ENCODE assay signal across 8 cellular contexts in genomic region chr9:135990468-135991429, GRCh38. TPM values are rescaled to one million over a fixed set of nuclear protein-coding genes. Genes with fewer than 3 reads are reported as not detected.
DNase-seq lines count a peak whose midpoint lies in the region; ATAC-seq, FAIRE-seq and TF ChIP-seq lines count a peak whose summit lies in the region.

No MANE protein-coding gene starts in this region.

- peaks cover 14% of the 10 kb centered on the region for H3K4me1 ChIP-seq in cardiac muscle cell (ENCODE audit: low read depth)
- H3K4me1 ChIP-seq in SJCRH30, result peaks cover 33% of the 10 kb centered on the region
- peaks cover 14% of the 10 kb centered on the region for H3K4me1 ChIP-seq in astrocyte (ENCODE audit: insufficient read depth, low read length)

- TF ChIP-seq CTCF in cardiac muscle cell (IDR thresholded peaks at IDR 0.05; ENCODE audit: low read depth, low read length) (no peak), astrocyte (IDR thresholded peaks at IDR 0.05; ENCODE audit: insufficient read depth, low read depth, low read length) (no peak)

- H3K27me3 Mint-ChIP-seq in astrocyte (ENCODE audit: low read depth, unreplicated experiment), result no peaks in the 10 kb centered on the region
- H3K27me3 Mint-ChIP-seq in stimulated activated memory B cell treated with anti-CD40 and anti-IgM and Interleukin-4, amounts not matched to agents 10 μg/mL and 1 μg/mL and 100 μg/mL, for 72 hours, result peaks cover 46% of the 10 kb centered on the region

- H4K20me1 ChIP-seq in astrocyte (ENCODE audit: insufficient read depth, low read length), result no peaks in the 10 kb centered on the region

- H3K9me3 Mint-ChIP-seq in astrocyte (ENCODE audit: unreplicated experiment), result no peaks in the 10 kb centered on the region
- peaks cover 3% of the 10 kb centered on the region for H3K9me3 Mint-ChIP-seq in stimulated activated memory B cell treated with anti-CD40 and anti-IgM and Interleukin-4, amounts not matched to agents 10 μg/mL and 1 μg/mL and 100 μg/mL, for 72 hours

- no peak for ATAC-seq in Right ventricle myocardium inferior
- ATAC-seq in stimulated activated memory B cell treated with anti-CD40 and anti-IgM and Interleukin-4, amounts not matched to agents 10 μg/mL and 1 μg/mL and 100 μg/mL, for 72 hours, result peak; percentile 47
- no peak for ATAC-seq in HG03521 (IDR thresholded peaks at IDR 0.05; ENCODE audit: unreplicated experiment)

- no peak overlapping the region for H3K4me2 ChIP-seq in astrocyte (ENCODE audit: low read length)

- peak; percentile 81 to 90 for DNase-seq in cardiac muscle cell (ENCODE audit: low read depth in 1 of 2, low spot score in 1 of 2)
- no peak for DNase-seq in Right ventricle myocardium inferior (ENCODE audit: missing footprints)
- peak; percentile 88 to 98 for DNase-seq in SJCRH30
- DNase-seq in astrocyte (ENCODE audit: low read depth), result peak; percentile 48
- DNase-seq in iPS-NIHi11 (ENCODE audit: low spot score), result peak; percentile 85
- no peak for DNase-seq in ureter (ENCODE audit: low spot score)

- no peak overlapping the region for H3K4me3 Mint-ChIP-seq in astrocyte (ENCODE audit: unreplicated experiment)
- H3K4me3 Mint-ChIP-seq in stimulated activated memory B cell treated with anti-CD40 and anti-IgM and Interleukin-4, amounts not matched to agents 10 μg/mL and 1 μg/mL and 100 μg/mL, for 72 hours, result no peak overlapping the region

- no peak overlapping the region for H3K4me3 ChIP-seq in cardiac muscle cell
- H3K4me3 ChIP-seq in SJCRH30, result no peak overlapping the region
- no peak overlapping the region for H3K4me3 ChIP-seq in astrocyte (ENCODE audit: insufficient read depth, low read depth, low read length)

- H3K9me3 ChIP-seq in cardiac muscle cell (ENCODE audit: low read depth), result no peaks in the 10 kb centered on the region
- no peaks in the 10 kb centered on the region for H3K9me3 ChIP-seq in SJCRH30 (replicated peaks)
- H3K9me3 ChIP-seq in astrocyte (ENCODE audit: insufficient read depth, low read depth, low read length), result no peaks in the 10 kb centered on the region

- H3K27ac ChIP-seq in cardiac muscle cell (no peak overlapping the region), SJCRH30 (no peak overlapping the region), astrocyte (ENCODE audit: low read depth, low read length) (no peak overlapping the region)

- no peaks in the 10 kb centered on the region for H3K4me1 Mint-ChIP-seq in astrocyte (ENCODE audit: low read depth, unreplicated experiment)
- H3K4me1 Mint-ChIP-seq in stimulated activated memory B cell treated with anti-CD40 and anti-IgM and Interleukin-4, amounts not matched to agents 10 μg/mL and 1 μg/mL and 100 μg/mL, for 72 hours, result peaks cover 24% of the 10 kb centered on the region

- intact Hi-C loops in Right ventricle myocardium inferior (cut with DNase I), result no loop called here

- no peaks in the 10 kb centered on the region for H3K79me2 ChIP-seq in astrocyte (ENCODE audit: insufficient read depth, low read length)

- no peak overlapping the region for H3K27ac Mint-ChIP-seq in astrocyte (ENCODE audit: unreplicated experiment)
- H3K27ac Mint-ChIP-seq in stimulated activated memory B cell treated with anti-CD40 and anti-IgM and Interleukin-4, amounts not matched to agents 10 μg/mL and 1 μg/mL and 100 μg/mL, for 72 hours, result no peak overlapping the region

- no peak overlapping the region for H3K9ac ChIP-seq in astrocyte (ENCODE audit: low read length)

- H3K27me3 ChIP-seq in cardiac muscle cell, result no peaks in the 10 kb centered on the region
- H3K27me3 ChIP-seq in SJCRH30, result peaks cover 37% of the 10 kb centered on the region
- peaks cover 2% of the 10 kb centered on the region for H3K27me3 ChIP-seq in astrocyte (ENCODE audit: insufficient read depth, low read length)

- no peak overlapping the region for H2AFZ ChIP-seq in astrocyte (ENCODE audit: low read depth, low read length)

- FAIRE-seq in astrocyte (lab: Jason Lieb, UNC), result no peak

- H3K36me3 ChIP-seq in cardiac muscle cell (no peaks in the 10 kb centered on the region), SJCRH30 (no peaks in the 10 kb centered on the region), astrocyte (ENCODE audit: insufficient read depth, low read length) (no peaks in the 10 kb centered on the region)

- no peaks in the 10 kb centered on the region for H3K36me3 Mint-ChIP-seq in astrocyte (ENCODE audit: low read depth, unreplicated experiment)
- H3K36me3 Mint-ChIP-seq in stimulated activated memory B cell treated with anti-CD40 and anti-IgM and Interleukin-4, amounts not matched to agents 10 μg/mL and 1 μg/mL and 100 μg/mL, for 72 hours, result no peaks in the 10 kb centered on the region

RNA-seq across cellular contexts. Expression of gene UBAC1, which starts 29.6 kb away (rescaled TPM):
- total RNA-seq in cardiac muscle cell (60.2 and 66.4 TPM in 2 replicates), Right ventricle myocardium inferior (119 TPM), astrocyte (31.8 and 32.5 TPM in 2 replicates), ureter (34.2 TPM)
- polyA plus RNA-seq in cardiac muscle cell, result 48.9 and 60.1 TPM in 2 replicates
- 60.6 and 62.8 TPM in 2 replicates for total RNA-seq in SJCRH30 (2014; rRNA removed; shearing (Covaris generic))

Comparison
In these comparisons a context has a peak if more than half of its experiments do, and no peak if none do; other contexts are left out.
1. DNase-seq: peak in cardiac muscle cell (2 of 2), SJCRH30 (2 of 2), astrocyte (single experiment) and iPS-NIHi11 (single experiment); none in Right ventricle myocardium inferior (single experiment) and ureter (single experiment).